Comparison of ENCODE assay signal across 10 cellular contexts in genomic region chr6:37204014-37204751, GRCh38. TPM values are rescaled to one million over a fixed set of nuclear protein-coding genes. Genes with fewer than 3 reads are reported as not detected.
A peak's percentile ranks its signal among the peaks of the same experiment; 100 is the strongest.
DNase-seq lines count a peak whose midpoint lies in the region; ATAC-seq and TF ChIP-seq lines count a peak whose summit lies in the region.
"Had no signal": no experiment of that assay in that cellular context is flagged by ENCODE, and none has a peak within 500 bp of the region (broad histone marks: within the 10 kb centered on the region; RNA-seq: fewer than 3 reads in every experiment).

No MANE protein-coding gene starts in this region.

- H2BK120ac ChIP-seq in IMR-90 (ENCODE audit: low read depth, low read length) = no peak overlapping the region

- no peaks in the 10 kb centered on the region for H3K9me1 ChIP-seq in IMR-90 (ENCODE audit: insufficient read depth, low read length)

- peaks cover 13% of the 10 kb centered on the region for H3K27me3 ChIP-seq in IMR-90 (ENCODE audit: control insufficient read depth, insufficient read depth, low read length)
- no peaks in the 10 kb centered on the region for H3K27me3 ChIP-seq in lower lobe of right lung (ENCODE audit: low read depth)
- no peaks in the 10 kb centered on the region for H3K27me3 ChIP-seq in gastroesophageal sphincter

- H2AFZ ChIP-seq in IMR-90 (replicated peaks; ENCODE audit: low read length, poor library complexity) = peak overlapping the region; percentile 53

- H3K4me3 ChIP-seq in IMR-90 (ENCODE audit: insufficient read depth, low read depth, low read length) (no peak overlapping the region), lower lobe of right lung (no peak overlapping the region), gastroesophageal sphincter (no peak overlapping the region)
- H3K4me3 ChIP-seq: SK-N-MC had no signal

- 0 out of 2 replicates have a peak, but pooled peaks cover 4% of the 10 kb centered on the region for H4K20me1 ChIP-seq in IMR-90 (ENCODE audit: insufficient read depth, low read length)

- ATAC-seq in IMR-90 (ENCODE audit: low read depth) (no peak), lower lobe of right lung (peak; percentile 71 to 78), HG02884 (IDR thresholded peaks at IDR 0.05; ENCODE audit: unreplicated experiment) (no peak), GM18502 (IDR thresholded peaks at IDR 0.05; ENCODE audit: poor library complexity, unreplicated experiment) (no peak), gastroesophageal sphincter (no peak)

- H2AK5ac ChIP-seq in IMR-90 (ENCODE audit: low read depth, low read length) = no peak overlapping the region

- POLR2A ChIA-PET in IMR-90 (lab: Charles Lee; ENCODE audit: unreplicated experiment) = no interaction called here

- H3K36me3 ChIP-seq in IMR-90 (ENCODE audit: control insufficient read depth, insufficient read depth, low read length) (no peaks in the 10 kb centered on the region), lower lobe of right lung (no peaks in the 10 kb centered on the region), gastroesophageal sphincter (no peaks in the 10 kb centered on the region)

- H3K9ac ChIP-seq in IMR-90 (ENCODE audit: low read depth, low read length) = no peak overlapping the region

- no peak overlapping the region for H4K91ac ChIP-seq in IMR-90 (ENCODE audit: insufficient read depth, low read depth, low read length)

- no peak for TF ChIP-seq RAD21 in IMR-90 (IDR thresholded peaks at IDR 0.05; ENCODE audit: low read length)

- no peak overlapping the region for H4K8ac ChIP-seq in IMR-90 (ENCODE audit: low read depth in 2 of 2, low read length in 2 of 2)

- no peaks in the 10 kb centered on the region for H3K9me3 ChIP-seq in IMR-90 (ENCODE audit: control insufficient read depth, insufficient read depth, low read length)
- no peaks in the 10 kb centered on the region for H3K9me3 ChIP-seq in lower lobe of right lung
- H3K9me3 ChIP-seq in gastroesophageal sphincter = no peaks in the 10 kb centered on the region

- TF ChIP-seq POLR2A in IMR-90 (IDR thresholded peaks at IDR 0.05; ENCODE audit: low read depth, low read length) (no peak), gastroesophageal sphincter (IDR thresholded peaks at IDR 0.05) (no peak)

- dilution Hi-C loops in IMR-90 (cut with HindIII; ENCODE audit: low sequenced_read_pairs, unreplicated experiment) = no loop called here

- in situ Hi-C loops in Caki2 (cut with HindIII; ENCODE audit: low pct_unique_long_range_greater_than_20kb, low sequenced_read_pairs) = no loop called here
- in situ Hi-C loops in IMR-90 (cut with MboI; ENCODE audit: low sequenced_read_pairs) = loop anchor here (10.0 kb wide), 1 partner anchor 149 kb away; no protein-coding TSS in a partner anchor

- CTCF ChIA-PET in IMR-90 (lab: Yijun Ruan, JAX) = interaction anchor here (1.0 to 1.8 kb wide), 2 partner anchors 183 to 186 kb away, joined by 3 to 6 read pairs; no protein-coding TSS in a partner anchor

- H3K4me1 ChIP-seq in IMR-90 (ENCODE audit: control insufficient read depth, insufficient read depth, low read length) (peaks cover 2% of the 10 kb centered on the region; the same call in 1 of the 2 replicates), lower lobe of right lung (peaks cover 10% of the 10 kb centered on the region), gastroesophageal sphincter (no peaks in the 10 kb centered on the region)

- peak overlapping the region; percentile 53 for H2BK5ac ChIP-seq in IMR-90 (ENCODE audit: low read depth, low read length, poor library complexity, severe bottlenecking)

- TF ChIP-seq EP300 in gastroesophageal sphincter (IDR thresholded peaks at IDR 0.05) = no peak

- H3K27ac ChIP-seq in IMR-90 (ENCODE audit: insufficient read depth, low read length) = no peak overlapping the region
- H3K27ac ChIP-seq in lower lobe of right lung = no peak overlapping the region
- H3K27ac ChIP-seq in gastroesophageal sphincter = no peak overlapping the region
- H3K27ac ChIP-seq: SK-N-MC had no signal

- H3K18ac ChIP-seq in IMR-90 (ENCODE audit: low read depth, low read length) = no peak overlapping the region; the same call in 1 of the 2 replicates

- peak overlapping the region; percentile 58 for H2AK9ac ChIP-seq in IMR-90 (replicated peaks; ENCODE audit: low read depth, low read length, poor library complexity)

- H3K4ac ChIP-seq in IMR-90 (ENCODE audit: low read depth, low read length) = no peak overlapping the region

- WGBS in IMR-90 (ENCODE audit: extremely low coverage in 2 of 2, insufficient read length in 1 of 2), 2 experiments = 90% methylated on average over 5 of the region's 7 CpGs; no CpG with 5 or more reads in 1 of the 2 experiments
- WGBS in gastroesophageal sphincter (ENCODE audit: low coverage in 1 of 2), 2 donors = 53 to 67% methylated on average over 5 to 7 of the region's 7 CpGs

- no TSS peak for BruUV-seq in IMR-90 (replicated peaks; lab: Mats Ljungman, UMichigan)

- H2BK15ac ChIP-seq in IMR-90 (ENCODE audit: low read depth, low read length) = no peak overlapping the region

- peak overlapping the region; percentile 81; the same call in 1 of the 2 replicates for H3K14ac ChIP-seq in IMR-90 (replicated peaks; ENCODE audit: low read depth, low read length)

- H2BK20ac ChIP-seq in IMR-90 (ENCODE audit: low read depth, low read length) = no peak overlapping the region

- H4K5ac ChIP-seq in IMR-90 (ENCODE audit: low read depth, low read length) = no peak overlapping the region

- no peak overlapping the region; the same call in 1 of the 2 replicates for H3K23ac ChIP-seq in IMR-90 (ENCODE audit: low read depth, low read length)

- no peak for TF ChIP-seq CTCF in IMR-90 (conservative IDR thresholded peaks at IDR 0.05; ENCODE audit: low read depth, low read length)
- no peak for TF ChIP-seq CTCF in lower lobe of right lung (IDR thresholded peaks at IDR 0.05)
- TF ChIP-seq CTCF in gastroesophageal sphincter (IDR thresholded peaks at IDR 0.05) = no peak

- no peak overlapping the region for H3K56ac ChIP-seq in IMR-90 (ENCODE audit: extremely low read depth, insufficient read depth, low read length)

- intact Hi-C loops in IMR-90 (cut with micrococcal nuclease) (no loop called here), lower lobe of right lung (cut with DNase I) (loop anchor here (10.0 kb wide), 2 partner anchors 179 to 319 kb away; partner anchors contain the start of gene C6orf89), head of caudate nucleus (cut with DNase I) (no loop called here)

- H3K79me1 ChIP-seq in IMR-90 (ENCODE audit: low read depth in 1 of 2, low read length in 2 of 2) = no peaks in the 10 kb centered on the region

- H3K4me2 ChIP-seq in IMR-90 (ENCODE audit: low read depth, low read length) = no peak overlapping the region

- DNase-seq in Caki2 (ENCODE audit: low read depth) = peak; percentile 19
- DNase-seq in IMR-90 = peak; percentile 47
- DNase-seq in amniotic epithelial cell (ENCODE audit: low read depth) = peak; percentile 79
- DNase-seq in lower lobe of right lung = peak; percentile 63
- DNase-seq in head of caudate nucleus = no peak
- DNase-seq: nephron progenitor cell had no signal

TF ChIP-seq in IMR-90, 13 proteins besides CTCF, POLR2A, EP300 and RAD21:
- no peak for TF ChIP-seq CHD1 (IDR thresholded peaks at IDR 0.05; ENCODE audit: low read depth, low read length)

RNA-seq across cellular contexts. Expression of gene PIM1, which starts 34.2 kb away (rescaled TPM):
- 17.0 and 21.5 TPM in 2 replicates for total RNA-seq in Caki2 (2014; rRNA removed; shearing (Covaris generic); ENCODE audit: low replicate concordance)
- total RNA-seq in IMR-90 (2012; rRNA removed) (6.1 and 7.2 TPM in 2 replicates), lower lobe of right lung (56.8 TPM), gastroesophageal sphincter (10 to 100 TPM; 19.0 to 63.8 (median 21.8) TPM)
- 12.8 and 18.5 TPM in 2 replicates for polyA plus RNA-seq in IMR-90 (2012; rRNA removed)
- polyA plus RNA-seq in IMR-90 (2012; cell fraction: cytosol; rRNA removed) = 12.2 and 21.8 TPM in 2 replicates
- polyA plus RNA-seq in IMR-90 (2012; cell fraction: nucleus; rRNA removed; ENCODE audit: low replicate concordance) = 50.1 and 73.1 TPM in 2 replicates

RNA-seq across cellular contexts. Expression of gene TBC1D22B, which starts 53.4 kb away (rescaled TPM):
- 4.0 and 6.1 TPM in 2 replicates for total RNA-seq in Caki2 (2014; rRNA removed; shearing (Covaris generic); ENCODE audit: low replicate concordance)
- total RNA-seq in IMR-90 (2012; rRNA removed) (6.6 and 7.5 TPM in 2 replicates), lower lobe of right lung (11.5 TPM), gastroesophageal sphincter (1 to 10 TPM; 5.0 to 9.2 (median 8.3) TPM)
- polyA plus RNA-seq in IMR-90 (2012; rRNA removed) = 7.1 and 7.5 TPM in 2 replicates
- polyA plus RNA-seq in IMR-90 (2012; cell fraction: cytosol; rRNA removed) = 5.0 and 5.7 TPM in 2 replicates
- polyA plus RNA-seq in IMR-90 (2012; cell fraction: nucleus; rRNA removed; ENCODE audit: low replicate concordance) = 6.7 and 15.6 TPM in 2 replicates

RNA-seq across cellular contexts. Expression of gene TMEM217, which starts 53.8 kb away (rescaled TPM):
- 0.74 TPM in 1 of 2 replicates, not detected in the other for total RNA-seq in Caki2 (2014; rRNA removed; shearing (Covaris generic); ENCODE audit: low replicate concordance)
- total RNA-seq in IMR-90 (2012; rRNA removed) (1.4 TPM in 2 replicates), lower lobe of right lung (1.1 TPM), gastroesophageal sphincter (under 1 TPM in 1 of 4 donors, not detected in 3; 0.40 TPM)
- polyA plus RNA-seq in IMR-90 (2012; rRNA removed) = 2.5 and 3.5 TPM in 2 replicates
- polyA plus RNA-seq in IMR-90 (2012; cell fraction: cytosol; rRNA removed) = 0.83 and 2.4 TPM in 2 replicates
- polyA plus RNA-seq in IMR-90 (2012; cell fraction: nucleus; rRNA removed; ENCODE audit: low replicate concordance) = 2.2 and 9.6 TPM in 2 replicates

Comparison
In these comparisons a context has a peak if more than half of its experiments do, and no peak if none do; other contexts are left out.
1. DNase-seq: peak in Caki2 (single experiment), IMR-90 (single experiment), amniotic epithelial cell (single experiment) and lower lobe of right lung (single experiment); none in head of caudate nucleus (0 of 42).
2. ATAC-seq: peak in lower lobe of right lung (2 of 2); none in IMR-90 (single experiment), HG02884 (single experiment), GM18502 (single experiment) and gastroesophageal sphincter (single experiment).